Comparison of ENCODE assay signal across 8 cellular contexts in genomic region chr4:119286377-119287002, GRCh38. TPM values are rescaled to one million over a fixed set of nuclear protein-coding genes. Genes with fewer than 3 reads are reported as not detected.
DNase-seq lines count a peak whose midpoint lies in the region; ATAC-seq, FAIRE-seq and TF ChIP-seq lines count a peak whose summit lies in the region.

No MANE protein-coding gene starts in this region.

- TF ChIP-seq CTCF in A549 (IDR thresholded peaks at IDR 0.05): peak; percentile 66
- TF ChIP-seq CTCF in left ventricle myocardium inferior (IDR thresholded peaks at IDR 0.05; ENCODE audit: borderline replicate concordance): peak; percentile 75
- TF ChIP-seq CTCF in suprapubic skin (IDR thresholded peaks at IDR 0.05): peak; percentile 34 to 46

- DNase-seq in A549 (ENCODE audit: low read depth in 1 of 2, low spot score in 1 of 2): peak in 1 of 2 experiments; percentile 64
- DNase-seq in activated CD4-positive, alpha-beta T cell treated with anti-CD3 and anti-CD28 coated beads, Interleukin-2, amount 10 ng/mL, durations not matched to agents 7 days and 5 days: peak; percentile 48
- DNase-seq in left ventricle myocardium inferior: no peak
- no peak for DNase-seq in suprapubic skin (ENCODE audit: low spot score in 2 of 2)
- no peak for DNase-seq in NCI-H774 (lab: John Stamatoyannopoulos, UW)
- DNase-seq in 8988T: no peak
- no peak for DNase-seq in KG1 (lab: John Stamatoyannopoulos, UW)

- peak; percentile 77 for TF ChIP-seq RAD21 in A549 (conservative IDR thresholded peaks at IDR 0.05 in 1 of 2, IDR thresholded peaks at IDR 0.05 in 1 of 2)

- H3K4me3 ChIP-seq in A549: no peak overlapping the region
- no peak overlapping the region for H3K4me3 ChIP-seq in left ventricle myocardium inferior
- H3K4me3 ChIP-seq in suprapubic skin: no peak overlapping the region

- no peaks in the 10 kb centered on the region for H3K9me3 ChIP-seq in A549
- H3K9me3 ChIP-seq in left ventricle myocardium inferior (replicated peaks): no peaks in the 10 kb centered on the region
- no peaks in the 10 kb centered on the region for H3K9me3 ChIP-seq in suprapubic skin

- intact Hi-C loops in left ventricle myocardium inferior (cut with micrococcal nuclease): loop anchor here (5.0 kb wide), 3 partner anchors 189 to 304 kb away; no protein-coding TSS in a partner anchor

- POLR2A ChIA-PET in A549 (lab: Yijun Ruan, JAX): no interaction called here
- POLR2A ChIA-PET in activated CD4-positive, alpha-beta T cell treated with anti-CD3 and anti-CD28 coated beads, Interleukin-2, amount 10 ng/mL, durations not matched to agents 7 days and 5 days (lab: Charles Lee): interaction anchor here (0.5 kb wide), 1 partner anchor 314 kb away, joined by 3 read pairs; no protein-coding TSS in a partner anchor

- H3K4me1 Mint-ChIP-seq in activated CD4-positive, alpha-beta T cell treated with anti-CD3 and anti-CD28 coated beads, Interleukin-2, amount 10 ng/mL, durations not matched to agents 7 days and 5 days: peaks cover 13% of the 10 kb centered on the region

- no peak overlapping the region for H3K27ac Mint-ChIP-seq in activated CD4-positive, alpha-beta T cell treated with anti-CD3 and anti-CD28 coated beads, Interleukin-2, amount 10 ng/mL, durations not matched to agents 7 days and 5 days

- H3K4me1 ChIP-seq in A549 (peaks cover 31% of the 10 kb centered on the region; the same call in 2 of the 3 replicates), left ventricle myocardium inferior (peaks cover 52% of the 10 kb centered on the region), suprapubic skin (peaks cover 23% of the 10 kb centered on the region)

- no peak for FAIRE-seq in A549 (lab: Jason Lieb, UNC)

- H3K36me3 Mint-ChIP-seq in activated CD4-positive, alpha-beta T cell treated with anti-CD3 and anti-CD28 coated beads, Interleukin-2, amount 10 ng/mL, durations not matched to agents 7 days and 5 days (ENCODE audit: low read depth): peaks cover 1% of the 10 kb centered on the region

- H3K27me3 Mint-ChIP-seq in activated CD4-positive, alpha-beta T cell treated with anti-CD3 and anti-CD28 coated beads, Interleukin-2, amount 10 ng/mL, durations not matched to agents 7 days and 5 days: no peaks in the 10 kb centered on the region

- no peak for TF ChIP-seq EP300 in A549 (IDR thresholded peaks at IDR 0.05)
- TF ChIP-seq EP300 in suprapubic skin (IDR thresholded peaks at IDR 0.05): no peak

- H3K4me2 ChIP-seq in A549: peak overlapping the region; percentile 68; the same call in 2 of the 3 replicates

- peaks cover 12% of the 10 kb centered on the region for H3K36me3 ChIP-seq in left ventricle myocardium inferior
- no peaks in the 10 kb centered on the region for H3K36me3 ChIP-seq in suprapubic skin

- TF ChIP-seq POLR2A in A549 (IDR thresholded peaks at IDR 0.05; ENCODE audit: low read length): no peak
- no peak for TF ChIP-seq POLR2A in suprapubic skin (IDR thresholded peaks at IDR 0.05)

- CTCF ChIA-PET in A549 (lab: Yijun Ruan, JAX): interaction anchor here (0.9 to 1.0 kb wide), 7 partner anchors 13 to 305 kb away, joined by 3 to 6 read pairs (median 4); no protein-coding TSS in a partner anchor
- CTCF ChIA-PET in activated CD4-positive, alpha-beta T cell treated with anti-CD3 and anti-CD28 coated beads, Interleukin-2, amount 10 ng/mL, durations not matched to agents 7 days and 5 days (lab: Charles Lee): interaction anchor here (0.7 kb wide), 1 partner anchor 13 kb away, joined by 3 read pairs; no protein-coding TSS in a partner anchor

- ATAC-seq in A549 (no peak), GM21423 (IDR thresholded peaks at IDR 0.05; ENCODE audit: unreplicated experiment) (peak; percentile 56)

- H3K4me3 Mint-ChIP-seq in activated CD4-positive, alpha-beta T cell treated with anti-CD3 and anti-CD28 coated beads, Interleukin-2, amount 10 ng/mL, durations not matched to agents 7 days and 5 days: no peak overlapping the region

- H3K27me3 ChIP-seq in left ventricle myocardium inferior (ENCODE audit: low read depth) (no peaks in the 10 kb centered on the region), suprapubic skin (no peaks in the 10 kb centered on the region)

- WGBS in A549 (ENCODE audit: missing lambda C conversion rate): 20% methylated on average over 3 of the region's 3 CpGs
- 17% methylated on average over 3 of the region's 3 CpGs for WGBS in suprapubic skin

- no peaks in the 10 kb centered on the region for H3K9me3 Mint-ChIP-seq in activated CD4-positive, alpha-beta T cell treated with anti-CD3 and anti-CD28 coated beads, Interleukin-2, amount 10 ng/mL, durations not matched to agents 7 days and 5 days

- H3K27ac ChIP-seq in A549: 0 out of 6 replicates have a peak overlapping the region, but pooled peaks of 1 of the 2 experiments have one; percentile 59
- H3K27ac ChIP-seq in left ventricle myocardium inferior (replicated peaks): peak overlapping the region; percentile 66
- H3K27ac ChIP-seq in suprapubic skin: no peak overlapping the region

TF ChIP-seq in A549, 52 proteins besides CTCF, POLR2A, EP300 and RAD21:
- TF ChIP-seq SMC3 (IDR thresholded peaks at IDR 0.05) (peak; percentile 84), MYC (IDR thresholded peaks at IDR 0.05; ENCODE audit: borderline replicate concordance, low read length) (no peak), BCL3 (IDR thresholded peaks at IDR 0.05) (no peak)

RNA-seq across cellular contexts. Expression of gene FABP2, which starts 35.4 kb away (rescaled TPM):
- polyA plus RNA-seq in A549 (2011; rRNA removed) (not detected in 2 replicates), A549 (2017; fragmentation: RNase III; extraction: RNeasy Plus Mini Kit Qiagen cat#74134 plus additional on column Dnase treatment) (not detected in 3 replicates)
- not detected in 2 replicates for polyA plus RNA-seq in A549 (2012; cell fraction: cytosol; rRNA removed)
- not detected in 2 replicates for polyA plus RNA-seq in A549 (2012; cell fraction: nucleus; rRNA removed)
- not detected in 2 replicates for polyA minus RNA-seq in A549 (2011; rRNA and poly(A)+ RNA removed)
- total RNA-seq in activated CD4-positive, alpha-beta T cell treated with anti-CD3 and anti-CD28 coated beads, Interleukin-2, amount 10 ng/mL, durations not matched to agents 7 days and 5 days: not detected
- total RNA-seq in left ventricle myocardium inferior (not detected), suprapubic skin (not detected)
